1 cellular context compared by ENCODE assay signal in genomic region chr19:58278156-58279041, GRCh38.
A peak's percentile ranks its signal among the peaks of the same experiment; 100 is the strongest.
TF ChIP-seq lines count a peak whose summit lies in the region.

Gene ZNF8 (plus strand): TSS chr19:58278955. CDS start chr19:58279082, 127 bp downstream.

TF ChIP-seq in HepG2, 621 proteins besides CTCF, POLR2A, EP300 and RAD21 (continued from another document and continues in another):
- TF ChIP-seq RERE (CRISPR knock-in tag; IDR thresholded peaks at IDR 0.05; ENCODE audit: low read depth): no peak
- TF ChIP-seq RFXANK (CRISPR knock-in tag; IDR thresholded peaks at IDR 0.05): peak; percentile 65; the same call in 1 of the 2 replicates
- TF ChIP-seq SKI (IDR thresholded peaks at IDR 0.05; ENCODE audit: partially characterized antibody): peak; percentile 16
- TF ChIP-seq MIER2 (CRISPR knock-in tag; IDR thresholded peaks at IDR 0.05): no peak
- no peak for TF ChIP-seq ZNF720 (CRISPR knock-in tag; IDR thresholded peaks at IDR 0.05)
- TF ChIP-seq ELF3 (CRISPR knock-in tag; IDR thresholded peaks at IDR 0.05): peak; percentile 19; the same call in 1 of the 2 replicates
- TF ChIP-seq TBL1XR1 (IDR thresholded peaks at IDR 0.05; ENCODE audit: borderline replicate concordance, low read length, partially characterized antibody): no peak
- no peak for TF ChIP-seq KLF6 (CRISPR knock-in tag; IDR thresholded peaks at IDR 0.05)
- TF ChIP-seq ZNF839 (CRISPR knock-in tag; IDR thresholded peaks at IDR 0.05; ENCODE audit: borderline replicate concordance): peak; percentile 71; the same call in 1 of the 2 replicates
- no peak for TF ChIP-seq SETDB1 (CRISPR knock-in tag; IDR thresholded peaks at IDR 0.05; ENCODE audit: borderline replicate concordance)
- TF ChIP-seq ZNF142 (CRISPR knock-in tag; IDR thresholded peaks at IDR 0.05): no peak
- peak; percentile 58 to 69 for TF ChIP-seq HMGXB4 (CRISPR knock-in tag; IDR thresholded peaks at IDR 0.05; ENCODE audit: borderline replicate concordance in 1 of 2, low read depth in 1 of 2)
- peak; percentile 97 for TF ChIP-seq RBFOX2 (IDR thresholded peaks at IDR 0.05; ENCODE audit: low read depth, low read length)
- TF ChIP-seq DZIP1 (CRISPR knock-in tag; IDR thresholded peaks at IDR 0.05): peak; percentile 50; the same call in 1 of the 2 replicates
- TF ChIP-seq AGO2 (optimal IDR thresholded peaks at IDR 0.05; ENCODE audit: low read depth, low read length): no peak
- TF ChIP-seq ZNF512B (CRISPR knock-in tag; IDR thresholded peaks at IDR 0.05; ENCODE audit: borderline replicate concordance): no peak
- TF ChIP-seq TCF12 (IDR thresholded peaks at IDR 0.05): no peak
- no peak for TF ChIP-seq TCF12 (CRISPR knock-in tag; IDR thresholded peaks at IDR 0.05)
- TF ChIP-seq KLF9 (CRISPR knock-in tag; IDR thresholded peaks at IDR 0.05; ENCODE audit: low read depth): 0 out of 2 replicates have a peak, but pooled peaks have one; percentile 68
- TF ChIP-seq THAP11 (CRISPR knock-in tag; IDR thresholded peaks at IDR 0.05): peak; percentile 98
- TF ChIP-seq BRCA1 (CRISPR knock-in tag; IDR thresholded peaks at IDR 0.05): no peak
- TF ChIP-seq HIC2 (CRISPR knock-in tag; IDR thresholded peaks at IDR 0.05; ENCODE audit: low read depth): peak; percentile 92; the same call in 1 of the 2 replicates
- peak; percentile 55; the same call in 1 of the 2 replicates for TF ChIP-seq HOXA3 (CRISPR knock-in tag; IDR thresholded peaks at IDR 0.05)
- TF ChIP-seq PHF8 (CRISPR knock-in tag; IDR thresholded peaks at IDR 0.05): peak; percentile 65
- TF ChIP-seq SNAI1 (CRISPR knock-in tag; IDR thresholded peaks at IDR 0.05; ENCODE audit: borderline replicate concordance): 0 out of 2 replicates have a peak, but pooled peaks have one; percentile 39
- TF ChIP-seq ZNF276 (CRISPR knock-in tag; IDR thresholded peaks at IDR 0.05; ENCODE audit: low read depth): 0 out of 2 replicates have a peak, but pooled peaks have one; percentile 23
- TF ChIP-seq ETS1 (CRISPR knock-in tag; IDR thresholded peaks at IDR 0.05): no peak
- TF ChIP-seq REPIN1 (CRISPR knock-in tag; IDR thresholded peaks at IDR 0.05; ENCODE audit: borderline replicate concordance, low read depth): peak; percentile 87
- TF ChIP-seq ZNF772 (CRISPR knock-in tag; IDR thresholded peaks at IDR 0.05): peak; percentile 43; the same call in 1 of the 2 replicates
- no peak for TF ChIP-seq CENPT (CRISPR knock-in tag; IDR thresholded peaks at IDR 0.05; ENCODE audit: low read depth)
